1 cellular context compared by ENCODE assay signal in genomic region chr17:7676533-7676932, GRCh38.
TF ChIP-seq lines count a peak whose summit lies in the region.

No MANE protein-coding gene starts in this region.

TF ChIP-seq in H1, 55 proteins besides CTCF, POLR2A, EP300 and RAD21:
- peak; percentile 64 for TF ChIP-seq SP1 (IDR thresholded peaks at IDR 0.05; ENCODE audit: low read depth, low read length)
- TF ChIP-seq TCF12 (IDR thresholded peaks at IDR 0.05; ENCODE audit: low read depth, low read length), result 0 out of 2 replicates have a peak, but pooled peaks have one; percentile 24
- peak; percentile 49 for TF ChIP-seq MAX (IDR thresholded peaks at IDR 0.05)
- TF ChIP-seq EGR1 (IDR thresholded peaks at IDR 0.05; ENCODE audit: borderline replicate concordance, low read depth, low read length), result no peak
- no peak for TF ChIP-seq CREB1 (IDR thresholded peaks at IDR 0.05)
- TF ChIP-seq SIN3A (conservative IDR thresholded peaks at IDR 0.05 in 1 of 2, IDR thresholded peaks at IDR 0.05 in 1 of 2; ENCODE audit: low read depth in 1 of 2, low read length in 2 of 2), result 0 out of 4 replicates have a peak, but pooled peaks of 1 of the 2 experiments have one; percentile 50
- TF ChIP-seq EZH2 (IDR thresholded peaks at IDR 0.05; ENCODE audit: low read depth, low read length, severe bottlenecking), result no peak
- no peak for TF ChIP-seq ATF3 (IDR thresholded peaks at IDR 0.05; ENCODE audit: insufficient read depth, low read depth, low read length)
TF ChIP-seq in H1: peak in this region for 4.
